In the genomic region with DNA sequence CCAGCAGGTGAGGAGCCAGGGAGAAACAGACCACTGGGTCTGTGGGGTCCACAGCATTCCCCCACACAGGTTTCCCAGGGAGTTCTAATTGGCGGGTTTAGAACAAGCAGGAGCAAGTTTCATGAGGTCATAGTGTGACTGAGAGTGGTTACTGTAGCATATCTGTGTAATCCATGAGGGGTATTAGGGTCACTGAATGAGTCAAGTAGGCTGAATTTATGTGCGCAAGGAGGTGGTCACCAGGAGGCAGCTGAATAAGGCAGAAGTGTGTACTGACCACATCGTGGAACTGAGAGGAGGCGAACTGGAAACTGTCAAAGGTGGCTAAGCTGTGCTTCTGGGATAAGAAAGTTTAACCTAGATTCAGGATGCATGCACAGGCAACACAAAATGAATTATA, we compare ENCODE assay signal across 18 cellular contexts.
"Had no signal": no experiment of that assay in that cellular context is flagged by ENCODE, and none has a peak within 500 bp of the region (broad histone marks: within the 10 kb centered on the region; RNA-seq: fewer than 3 reads in every experiment).

No MANE protein-coding gene starts in this region.

- H3K36me3 ChIP-seq: WERI-Rb-1 had no signal

- DNase-seq: activated CD4-positive, alpha-beta memory T cell treated with anti-CD3 and anti-CD28 coated beads, Interleukin-2, amount 10 ng/mL, durations not matched to agents 7 days and 5 days; activated CD4-positive, alpha-beta T cell treated with anti-CD3 and anti-CD28 coated beads for 36 hours; activated CD4-positive, alpha-beta T cell treated with anti-CD3 and anti-CD28 coated beads, Interleukin-2, amount 50 U/mL, for 1 hour; activated gamma-delta T cell; activated naive CD4-positive, alpha-beta T cell treated with anti-CD3 and anti-CD28 coated beads for 36 hours; activated T-cell treated with anti-CD3 and anti-CD28 coated beads for 4 hours; activated T-cell treated with anti-CD3 and anti-CD28 coated beads, Interleukin-2, amount 50 U/mL, for 48 hours; caudate nucleus; Karpas-422; NCI-H1436 treated with DMSO at 0.1 percent for 48 hours; NCI-H1930; NCI-H2171 treated with DMSO at 0.1 percent for 48 hours; NCI-H226; NCI-H526 treated with DMSO at 0.1 percent for 48 hours; SIG-M5; T-helper 2 cell; WERI-Rb-1 had no signal

- ATAC-seq: activated CD4-positive, alpha-beta T cell treated with anti-CD3 and anti-CD28 coated beads for 36 hours; activated T-helper 17 cell treated with anti-CD3 and anti-CD28 coated beads, Interleukin-2, amount 50 U/mL, for 72 hours had no signal
